In the genomic region with DNA sequence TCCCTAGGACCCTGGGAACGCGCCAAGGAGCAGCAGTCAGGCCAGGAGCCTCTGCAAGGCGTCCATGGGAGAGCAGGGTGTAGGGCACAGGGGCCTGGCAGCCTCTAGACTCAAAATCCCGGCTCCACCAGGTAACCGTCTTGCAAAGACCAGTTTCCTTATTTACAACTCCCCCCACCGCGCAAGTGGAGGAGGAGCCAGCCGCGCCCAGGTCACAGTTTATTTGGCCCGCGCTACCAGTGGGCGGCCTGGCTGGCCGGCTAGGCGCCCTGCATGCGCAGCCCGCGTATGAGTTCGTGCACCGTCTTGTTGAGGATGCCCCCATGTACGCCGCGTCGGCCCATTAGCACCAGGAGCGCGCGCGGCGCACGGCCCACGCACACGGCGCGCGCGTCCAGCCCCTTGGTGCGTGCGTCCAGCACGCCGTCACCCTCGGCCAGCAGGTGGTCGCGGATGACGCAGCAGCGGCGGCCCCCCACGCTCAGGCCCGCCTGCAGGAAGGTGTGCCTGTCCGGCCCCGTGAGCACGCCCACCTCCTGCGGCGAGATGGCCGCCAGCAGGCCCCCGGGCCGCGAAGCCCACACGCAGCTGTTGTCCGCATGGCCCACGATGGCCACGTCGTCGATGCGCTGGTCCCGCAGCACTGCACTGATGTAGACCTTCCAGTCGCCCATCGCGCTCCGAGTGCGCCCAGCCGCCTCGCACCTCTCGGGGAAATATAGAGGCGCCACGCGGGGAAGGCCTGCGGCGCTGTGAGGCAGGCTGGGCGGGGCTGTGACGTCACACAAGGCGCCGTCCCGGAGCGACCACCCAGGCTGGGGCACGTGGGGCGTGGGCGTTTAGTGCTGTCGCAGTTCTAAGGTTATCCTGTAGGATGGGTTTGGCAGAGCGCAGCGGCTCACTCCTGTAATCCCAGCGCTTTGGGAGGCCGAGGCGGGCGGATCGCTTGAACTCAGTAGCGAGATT, we compare ENCODE assay signal across 14 cellular contexts. TPM values are rescaled to one million over a fixed set of nuclear protein-coding genes. Genes with fewer than 3 reads are reported as not detected.
DNase-seq lines count a peak whose midpoint lies in the region; ATAC-seq, FAIRE-seq and TF ChIP-seq lines count a peak whose summit lies in the region.
"Had no signal": no experiment of that assay in that cellular context is flagged by ENCODE, and none has a peak within 500 bp of the region (broad histone marks: within the 10 kb centered on the region; RNA-seq: fewer than 3 reads in every experiment).

A gene with protein sequence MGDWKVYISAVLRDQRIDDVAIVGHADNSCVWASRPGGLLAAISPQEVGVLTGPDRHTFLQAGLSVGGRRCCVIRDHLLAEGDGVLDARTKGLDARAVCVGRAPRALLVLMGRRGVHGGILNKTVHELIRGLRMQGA (minus strand): TSS at position 759 of the 966 bp plus-strand sequence. CDS start 85 bp downstream, at position 674.

- H3K36me3 Mint-ChIP-seq in activated naive CD8-positive, alpha-beta T cell treated with anti-CD3 and anti-CD28 coated beads for 36 hours: no peaks in the 10 kb centered on the region
- H3K36me3 Mint-ChIP-seq in activated naive CD8-positive, alpha-beta T cell treated with anti-CD3 and anti-CD28 coated beads, Interleukin-2, amount 50 U/mL, for 24 hours (ENCODE audit: low read depth): no peaks in the 10 kb centered on the region
- H3K36me3 Mint-ChIP-seq in brain: no peaks in the 10 kb centered on the region
- H3K36me3 Mint-ChIP-seq: activated naive CD4-positive, alpha-beta T cell treated with anti-CD3 and anti-CD28 coated beads, Interleukin-2, amount 10 ng/mL, durations not matched to agents 7 days and 5 days had no signal

- TF ChIP-seq CTCF in brain (conservative IDR thresholded peaks at IDR 0.05): no peak

- H3K4me3 ChIP-seq in small intestine (ENCODE audit: low read depth in 1 of 2, low read length in 2 of 2): no peak within 1 kb of the TSS

- H3K27me3 Mint-ChIP-seq in activated naive CD8-positive, alpha-beta T cell treated with anti-CD3 and anti-CD28 coated beads for 36 hours: peaks cover 23% of the 10 kb centered on the region
- H3K27me3 Mint-ChIP-seq in activated naive CD8-positive, alpha-beta T cell treated with anti-CD3 and anti-CD28 coated beads, Interleukin-2, amount 50 U/mL, for 24 hours: peaks cover 23% of the 10 kb centered on the region
- peaks cover 26% of the 10 kb centered on the region for H3K27me3 Mint-ChIP-seq in brain

- no peaks in the 10 kb centered on the region for H3K36me3 ChIP-seq in small intestine (ENCODE audit: control insufficient read depth in 2 of 2, insufficient read depth in 2 of 2, low read length in 2 of 2)

- no peak within 1 kb of the TSS for H3K27ac ChIP-seq in small intestine (ENCODE audit: low read depth in 1 of 2, low read length in 1 of 2)

- peaks cover 0 to 2% of the 10 kb centered on the region in 2 donors for H3K4me1 ChIP-seq in small intestine (ENCODE audit: control insufficient read depth in 2 of 2, insufficient read depth in 1 of 2, low read depth in 1 of 2, low read length in 1 of 2)

- peaks cover 17% of the 10 kb centered on the region for H3K4me1 Mint-ChIP-seq in activated naive CD8-positive, alpha-beta T cell treated with anti-CD3 and anti-CD28 coated beads for 36 hours
- H3K4me1 Mint-ChIP-seq in activated naive CD8-positive, alpha-beta T cell treated with anti-CD3 and anti-CD28 coated beads, Interleukin-2, amount 50 U/mL, for 24 hours: peaks cover 23% of the 10 kb centered on the region
- peaks cover 22% of the 10 kb centered on the region for H3K4me1 Mint-ChIP-seq in brain

- no peak for ATAC-seq in activated naive CD8-positive, alpha-beta T cell treated with anti-CD3 and anti-CD28 coated beads, Interleukin-2, amount 50 U/mL, for 24 hours
- ATAC-seq in HG02759 (IDR thresholded peaks at IDR 0.05; ENCODE audit: unreplicated experiment): no peak

- WGBS in small intestine, 3 donors: 28 to 52% (median 36%) methylated on average over 90 to 95 of the region's 95 CpGs

- no peaks in the 10 kb centered on the region for H3K9me3 ChIP-seq in small intestine (ENCODE audit: control insufficient read depth, low read depth)

- H3K9me3 Mint-ChIP-seq in activated naive CD8-positive, alpha-beta T cell treated with anti-CD3 and anti-CD28 coated beads for 36 hours: no peaks in the 10 kb centered on the region
- H3K9me3 Mint-ChIP-seq in activated naive CD8-positive, alpha-beta T cell treated with anti-CD3 and anti-CD28 coated beads, Interleukin-2, amount 50 U/mL, for 24 hours: no peaks in the 10 kb centered on the region
- peaks cover 0 to 7% (median 0%) of the 10 kb centered on the region in 5 experiments for H3K9me3 Mint-ChIP-seq in brain
- H3K9me3 Mint-ChIP-seq: activated naive CD4-positive, alpha-beta T cell treated with anti-CD3 and anti-CD28 coated beads, Interleukin-2, amount 10 ng/mL, durations not matched to agents 7 days and 5 days had no signal

- H3K27me3 ChIP-seq in small intestine (ENCODE audit: control insufficient read depth in 2 of 2, insufficient read depth in 2 of 2, low read length in 2 of 2): no peaks in the 10 kb centered on the region

- peak; percentile 24 for DNase-seq in activated naive CD8-positive, alpha-beta T cell treated with anti-CD3 and anti-CD28 coated beads for 36 hours
- DNase-seq in activated naive CD8-positive, alpha-beta T cell treated with anti-CD3 and anti-CD28 coated beads, Interleukin-2, amount 50 U/mL, for 24 hours: no peak
- peak; percentile 63 for DNase-seq in iPS-NIHi11 (ENCODE audit: low spot score)
- peak; percentile 83 for DNase-seq in small intestine
- no peak for DNase-seq in kidney glomerular epithelial cell (lab: John Stamatoyannopoulos, UW)
- DNase-seq in DMS114 treated with DMSO at 0.1 percent for 48 hours (lab: John Stamatoyannopoulos, UW; ENCODE audit: unreplicated experiment): no peak
- DNase-seq: activated naive CD4-positive, alpha-beta T cell treated with anti-CD3 and anti-CD28 coated beads, Interleukin-2, amount 10 ng/mL, durations not matched to agents 7 days and 5 days; NCI-H1105 had no signal

- no peak within 1 kb of the TSS for H3K4me3 Mint-ChIP-seq in activated naive CD8-positive, alpha-beta T cell treated with anti-CD3 and anti-CD28 coated beads for 36 hours
- H3K4me3 Mint-ChIP-seq in activated naive CD8-positive, alpha-beta T cell treated with anti-CD3 and anti-CD28 coated beads, Interleukin-2, amount 50 U/mL, for 24 hours: no peak within 1 kb of the TSS
- peak within 1 kb of the TSS in 3 of 5 experiments; percentile 11 to 95 (median 90) for H3K4me3 Mint-ChIP-seq in brain
- H3K4me3 Mint-ChIP-seq: activated naive CD4-positive, alpha-beta T cell treated with anti-CD3 and anti-CD28 coated beads, Interleukin-2, amount 10 ng/mL, durations not matched to agents 7 days and 5 days had no signal

- H3K27ac Mint-ChIP-seq in activated naive CD8-positive, alpha-beta T cell treated with anti-CD3 and anti-CD28 coated beads for 36 hours: no peak within 1 kb of the TSS
- H3K27ac Mint-ChIP-seq in activated naive CD8-positive, alpha-beta T cell treated with anti-CD3 and anti-CD28 coated beads, Interleukin-2, amount 50 U/mL, for 24 hours: no peak within 1 kb of the TSS
- peak within 1 kb of the TSS in 2 of 5 experiments; percentile 92 to 97 for H3K27ac Mint-ChIP-seq in brain
- H3K27ac Mint-ChIP-seq: activated naive CD4-positive, alpha-beta T cell treated with anti-CD3 and anti-CD28 coated beads, Interleukin-2, amount 10 ng/mL, durations not matched to agents 7 days and 5 days had no signal

- no peak for FAIRE-seq in small intestine (lab: Jason Lieb, UNC)
- FAIRE-seq: HTR-8/SVneo had no signal

RNA-seq across cellular contexts. Expression of the gene that starts here (rescaled TPM):
- not detected for total RNA-seq in activated naive CD8-positive, alpha-beta T cell treated with anti-CD3 and anti-CD28 coated beads for 36 hours
- polyA plus RNA-seq in brain (ENCODE audit: insufficient read depth, low read depth, low replicate concordance) (not detected), small intestine (not detected)
- total RNA-seq: osteocyte, SK-MEL-5 had no signal
- polyA plus RNA-seq: thymus had no signal

Comparison
In these comparisons a context has a peak if more than half of its experiments do, and no peak if none do; other contexts are left out.
1. Peak in DNase-seq in activated naive CD8-positive, alpha-beta T cell treated with anti-CD3 and anti-CD28 coated beads for 36 hours; RNA of the gene not detected or under 1 TPM.
2. Peak in DNase-seq in small intestine; RNA of the gene not detected or under 1 TPM.
3. H3K4me3 Mint-ChIP-seq: peak in brain (3 of 5); none in activated naive CD8-positive, alpha-beta T cell treated with anti-CD3 and anti-CD28 coated beads for 36 hours (single experiment) and activated naive CD8-positive, alpha-beta T cell treated with anti-CD3 and anti-CD28 coated beads, Interleukin-2, amount 50 U/mL, for 24 hours (single experiment).